Comparison of ENCODE assay signal across 10 cellular contexts in the genomic region with DNA sequence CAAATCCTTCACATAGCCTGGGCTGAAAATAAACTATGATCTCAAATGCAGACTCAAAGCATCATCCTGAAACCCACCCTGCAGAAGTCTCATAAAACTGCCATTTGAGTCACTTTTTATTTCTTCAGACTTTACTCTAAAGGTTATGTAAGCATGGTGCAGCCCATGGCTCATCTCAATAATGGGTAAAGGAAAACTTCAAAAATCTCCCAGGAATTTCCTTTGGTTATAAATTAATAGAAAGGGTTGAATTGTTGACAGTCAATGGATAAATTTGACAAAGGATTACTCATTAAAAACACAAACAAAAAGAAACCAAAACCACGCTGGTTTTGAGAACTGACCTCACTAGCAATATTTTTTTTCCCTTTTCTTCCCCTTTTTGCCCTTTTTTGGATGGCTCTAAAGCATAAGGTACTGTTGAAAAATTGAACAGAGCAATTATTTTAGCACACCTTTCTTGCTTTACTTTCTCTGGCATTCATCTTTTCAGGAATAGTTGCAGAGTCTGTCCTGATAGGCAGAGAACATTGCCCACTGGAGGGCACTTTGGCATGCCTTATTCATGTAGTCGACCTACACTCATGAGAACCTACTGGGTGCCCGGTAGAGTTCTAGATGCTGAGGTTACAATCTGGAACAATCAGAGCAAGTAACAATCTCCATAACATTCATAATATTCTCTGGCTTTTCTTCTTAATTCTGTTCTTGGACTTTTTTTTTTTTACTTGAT.
DNase-seq lines count a peak whose midpoint lies in the region; ATAC-seq and TF ChIP-seq lines count a peak whose summit lies in the region.
"Had no signal": no experiment of that assay in that cellular context is flagged by ENCODE, and none has a peak within 500 bp of the region (broad histone marks: within the 10 kb centered on the region; RNA-seq: fewer than 3 reads in every experiment).

No MANE protein-coding gene starts in this region.

- DNase-seq in activated T-cell treated with anti-CD3 and anti-CD28 coated beads, Interleukin-2, amount 50 U/mL, for 72 hours = no peak
- no peak for DNase-seq in activated T-cell treated with anti-CD3 and anti-CD28 coated beads, Interleukin-2, amount 50 U/mL, for 48 hours
- DNase-seq in mammary epithelial cell (peak; percentile 21), stromal cell of bone marrow (ENCODE audit: low read depth) (peak; percentile 64), PC-9 (no peak), GF-D8 (lab: John Stamatoyannopoulos, UW) (no peak)
- DNase-seq: psoas muscle, upper lobe of right lung had no signal

- peaks cover 29% of the 10 kb centered on the region for H3K4me1 Mint-ChIP-seq in activated T-cell treated with anti-CD3 and anti-CD28 coated beads, Interleukin-2, amount 50 U/mL, for 72 hours (ENCODE audit: low read depth)

- H3F3A ChIP-seq in PC-9 (ENCODE audit: insufficient read depth, low read depth) = no peaks in the 10 kb centered on the region

- dilution Hi-C loops in mammary epithelial cell (cut with HindIII; ENCODE audit: low sequenced_read_pairs) = no loop called here

- peak in 1 of 2 donors; percentile 15 for TF ChIP-seq CTCF in mammary epithelial cell (conservative IDR thresholded peaks at IDR 0.05 in 1 of 2, IDR thresholded peaks at IDR 0.05 in 1 of 2; ENCODE audit: extremely low read depth in 1 of 2, insufficient read depth in 1 of 2, low read depth in 1 of 2, low read length in 2 of 2)
- no peak for TF ChIP-seq CTCF in PC-9 (conservative IDR thresholded peaks at IDR 0.05)

- H2AFZ ChIP-seq in mammary epithelial cell (ENCODE audit: low read depth, low read length) (no peak overlapping the region), PC-9 (no peak overlapping the region)

- no peaks in the 10 kb centered on the region for H4K20me1 ChIP-seq in mammary epithelial cell (ENCODE audit: insufficient read depth, low read length)
- H4K20me1 ChIP-seq in PC-9 (ENCODE audit: insufficient read depth) = no peaks in the 10 kb centered on the region

- peaks cover 0 to 2% of the 10 kb centered on the region in 2 donors for H3K9me3 Mint-ChIP-seq in activated T-cell treated with anti-CD3 and anti-CD28 coated beads, Interleukin-2, amount 50 U/mL, for 72 hours

- no peaks in the 10 kb centered on the region for H3K4me1 ChIP-seq in mammary epithelial cell (ENCODE audit: insufficient read depth, low read length)
- no peaks in the 10 kb centered on the region for H3K4me1 ChIP-seq in PC-9 (replicated peaks; ENCODE audit: insufficient read depth)
- H3K4me1 ChIP-seq: psoas muscle, upper lobe of right lung had no signal

- H3K9me2 ChIP-seq in PC-9 (ENCODE audit: insufficient read depth) = no peaks in the 10 kb centered on the region

- no peak overlapping the region for H3K27ac Mint-ChIP-seq in activated T-cell treated with anti-CD3 and anti-CD28 coated beads, Interleukin-2, amount 50 U/mL, for 72 hours

- no peaks in the 10 kb centered on the region for H3K27me3 Mint-ChIP-seq in activated T-cell treated with anti-CD3 and anti-CD28 coated beads, Interleukin-2, amount 50 U/mL, for 72 hours (ENCODE audit: low read depth)

- no peaks in the 10 kb centered on the region for H3K79me2 ChIP-seq in mammary epithelial cell (ENCODE audit: insufficient read depth, low read length)
- H3K79me2 ChIP-seq in PC-9 (ENCODE audit: low read depth) = no peaks in the 10 kb centered on the region

- H3K4me3 ChIP-seq in mammary epithelial cell (replicated peaks in 1 of 3; ENCODE audit: insufficient read depth in 1 of 3, low read depth in 2 of 3, low read length in 3 of 3) (no peak overlapping the region), PC-9 (no peak overlapping the region)
- H3K4me3 ChIP-seq: psoas muscle, upper lobe of right lung had no signal

- no peak overlapping the region for H3K4me2 ChIP-seq in mammary epithelial cell (ENCODE audit: insufficient read depth, low read depth, low read length)
- H3K4me2 ChIP-seq in PC-9 = no peak overlapping the region

- H3K27me3 ChIP-seq in mammary epithelial cell (ENCODE audit: insufficient read depth, low read length) (no peaks in the 10 kb centered on the region), PC-9 (ENCODE audit: insufficient read depth, low read depth) (no peaks in the 10 kb centered on the region)
- H3K27me3 ChIP-seq: upper lobe of right lung had no signal

- in situ Hi-C loops in mammary epithelial cell (cut with MboI; ENCODE audit: low sequenced_read_pairs in 2 of 2) = no loop called here

- BruUV-seq in mammary epithelial cell (replicated peaks; lab: Mats Ljungman, UMichigan) = no TSS peak
- BruUV-seq in PC-9 (replicated peaks; lab: Mats Ljungman, UMichigan) = no TSS peak

- H3K9me3 ChIP-seq in mammary epithelial cell (replicated peaks; ENCODE audit: insufficient read depth, low read length) (no peaks in the 10 kb centered on the region), PC-9 (ENCODE audit: insufficient read depth, low read depth) (no peaks in the 10 kb centered on the region)
- H3K9me3 ChIP-seq: psoas muscle, upper lobe of right lung had no signal

- H3K4me3 Mint-ChIP-seq in activated T-cell treated with anti-CD3 and anti-CD28 coated beads, Interleukin-2, amount 50 U/mL, for 72 hours = peak overlapping the region in 1 of 2 donors; percentile 47

- H3K36me3 Mint-ChIP-seq in activated T-cell treated with anti-CD3 and anti-CD28 coated beads, Interleukin-2, amount 50 U/mL, for 72 hours (ENCODE audit: insufficient read depth in 2 of 2) = peaks cover 0 to 3% of the 10 kb centered on the region in 2 donors

- no peak overlapping the region for H3K9ac ChIP-seq in mammary epithelial cell (ENCODE audit: insufficient read depth, low read length)

- POLR2A ChIA-PET in PC-9 (lab: Charles Lee; ENCODE audit: unreplicated experiment) = no interaction called here

- WGBS in mammary epithelial cell (ENCODE audit: low coverage, missing lambda C conversion rate) = 64% methylated on average over 2 of the region's 3 CpGs

- ATAC-seq in activated T-cell treated with anti-CD3 and anti-CD28 coated beads, Interleukin-2, amount 50 U/mL, for 72 hours (replicated peaks in 1 of 2) = peak; percentile 37 to 39
- ATAC-seq in HG03196 (IDR thresholded peaks at IDR 0.05; ENCODE audit: unreplicated experiment) (peak; percentile 51), HG03025 (IDR thresholded peaks at IDR 0.05; ENCODE audit: low FRiP score, unreplicated experiment) (no peak)
- ATAC-seq: psoas muscle, upper lobe of right lung had no signal

- no peaks in the 10 kb centered on the region for H3K36me3 ChIP-seq in mammary epithelial cell (ENCODE audit: insufficient read depth, low read length)
- no peaks in the 10 kb centered on the region for H3K36me3 ChIP-seq in PC-9 (ENCODE audit: low read depth)
- H3K36me3 ChIP-seq: upper lobe of right lung had no signal

- intact Hi-C loops in mammary epithelial cell (cut with micrococcal nuclease) = loop anchor here (1.0 to 2.0 kb wide), 2 partner anchors 544 to 587 kb away; no protein-coding TSS in a partner anchor
- intact Hi-C loops in PC-9 (cut with micrococcal nuclease; ENCODE audit: unreplicated experiment) = no loop called here

- CTCF ChIA-PET in mammary epithelial cell (lab: Charles Lee; ENCODE audit: low non-redundant PET) (no interaction called here), PC-9 (lab: Charles Lee) (no interaction called here)

- no peak overlapping the region for H3K27ac ChIP-seq in mammary epithelial cell (ENCODE audit: insufficient read depth, low read depth, low read length)
- no peak overlapping the region for H3K27ac ChIP-seq in PC-9
- H3K27ac ChIP-seq: psoas muscle, upper lobe of right lung had no signal

Comparison
In these comparisons a context has a peak if more than half of its experiments do, and no peak if none do; other contexts are left out.
1. DNase-seq: peak in mammary epithelial cell (single experiment) and stromal cell of bone marrow (single experiment); none in activated T-cell treated with anti-CD3 and anti-CD28 coated beads, Interleukin-2, amount 50 U/mL, for 72 hours (0 of 2), activated T-cell treated with anti-CD3 and anti-CD28 coated beads, Interleukin-2, amount 50 U/mL, for 48 hours (0 of 2), PC-9 (0 of 2) and GF-D8 (single experiment).